In the genomic region with DNA sequence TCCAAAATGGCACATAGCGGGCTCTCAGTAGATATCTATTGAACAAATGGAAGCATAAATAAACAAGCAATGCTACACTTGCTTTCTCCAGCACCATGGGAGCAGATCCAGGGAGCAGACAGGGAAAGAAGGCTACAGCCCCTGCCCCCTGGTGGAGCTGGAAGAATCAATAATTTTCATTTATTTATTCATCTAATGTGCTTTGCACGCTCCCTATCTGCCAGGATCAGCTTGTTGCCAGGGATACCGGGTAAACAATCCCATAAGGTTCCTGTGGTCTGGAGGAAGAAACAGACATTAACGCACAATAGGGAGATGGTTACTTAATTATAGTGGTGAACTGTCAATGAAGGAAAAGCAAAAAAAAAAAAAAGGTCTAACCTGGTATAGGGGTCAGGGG, we compare ENCODE assay signal across 8 cellular contexts. TPM values are rescaled to one million over a fixed set of nuclear protein-coding genes. Genes with fewer than 3 reads are reported as not detected.
A peak's percentile ranks its signal among the peaks of the same experiment; 100 is the strongest.
DNase-seq lines count a peak whose midpoint lies in the region; ATAC-seq and TF ChIP-seq lines count a peak whose summit lies in the region.

No MANE protein-coding gene starts in this region.

- peak in 2 of 4 donors; percentile 20 to 59 for ATAC-seq in heart left ventricle

- no peak for TF ChIP-seq POLR2A in heart left ventricle (IDR thresholded peaks at IDR 0.05)

- peaks cover 0 to 11% (median 0%) of the 10 kb centered on the region in 12 donors for H3K4me1 ChIP-seq in heart left ventricle

- no peaks in the 10 kb centered on the region for H3K36me3 ChIP-seq in SK-N-MC (ENCODE audit: insufficient read depth, low read length)
- no peaks in the 10 kb centered on the region for H3K36me3 ChIP-seq in heart left ventricle

- DNase-seq in 8988T = peak; percentile 58
- peak; percentile 54 for DNase-seq in HT1080 (ENCODE audit: low read depth)
- DNase-seq in SK-N-MC (ENCODE audit: low read depth, low spot score) = peak; percentile 30
- peak in 2 of 5 donors; percentile 30 to 33 for DNase-seq in heart left ventricle
- no peak for DNase-seq in A172 (ENCODE audit: low spot score)
- DNase-seq in cortex of kidney (lab: John Stamatoyannopoulos, UW) = no peak
- no peak for DNase-seq in NCI-H1048 (lab: John Stamatoyannopoulos, UW)
- no peak for DNase-seq in occipital lobe (lab: John Stamatoyannopoulos, UW)

- no peaks in the 10 kb centered on the region for H3K27me3 ChIP-seq in heart left ventricle

- no peak overlapping the region for H3K9ac ChIP-seq in SK-N-MC (ENCODE audit: insufficient read length)

- intact Hi-C loops in heart left ventricle (cut with DNase I) = no loop called here

- no peak overlapping the region for H3K4me3 ChIP-seq in SK-N-MC
- H3K4me3 ChIP-seq in heart left ventricle = no peak overlapping the region

- WGBS in heart left ventricle, 4 donors = 52 to 66% (median 61%) methylated on average over 4 of the region's 4 CpGs

- H3K27ac ChIP-seq in SK-N-MC = no peak overlapping the region
- no peak overlapping the region for H3K27ac ChIP-seq in heart left ventricle

- peak; percentile 16 to 56 (median 34) for TF ChIP-seq CTCF in heart left ventricle (IDR thresholded peaks at IDR 0.05)

- no peaks in the 10 kb centered on the region for H3K9me3 ChIP-seq in SK-N-MC (ENCODE audit: low read depth, low read length)
- H3K9me3 ChIP-seq in heart left ventricle = peaks cover 0 to 2% (median 0%) of the 10 kb centered on the region in 12 donors

RNA-seq across cellular contexts. Expression of a gene that starts 40.1 kb away (rescaled TPM):
- total RNA-seq in HT1080 (2014; rRNA removed; shearing (Covaris generic)) = 12.9 and 22.5 TPM in 2 replicates
- 9.2 and 11.5 TPM in 2 replicates for polyA plus RNA-seq in HT1080 (2015; cell fraction: cytosol; rRNA removed)
- polyA plus RNA-seq in HT1080 (2015; cell fraction: nucleus; rRNA removed) = 51.1 and 54.5 TPM in 2 replicates
- 10 to 100 TPM; 53.2 to 84.5 (median 73.0) TPM for total RNA-seq in heart left ventricle
- polyA plus RNA-seq in heart left ventricle = 10 to 100 TPM; 16.0 to 22.7 TPM
- 36.6 and 40.6 TPM in 2 replicates for total RNA-seq in A172 (2014; rRNA removed; shearing (Covaris generic))
- total RNA-seq in occipital lobe = 215 TPM

RNA-seq across cellular contexts. Expression of a gene that starts 47.3 kb away (rescaled TPM):
- 104 and 135 TPM in 2 replicates for total RNA-seq in HT1080 (2014; rRNA removed; shearing (Covaris generic))
- polyA plus RNA-seq in HT1080 (2015; cell fraction: cytosol; rRNA removed) = 75.6 and 79.3 TPM in 2 replicates
- polyA plus RNA-seq in HT1080 (2015; cell fraction: nucleus; rRNA removed) = 103 and 108 TPM in 2 replicates
- total RNA-seq in heart left ventricle = 10 to 100 TPM; 19.1 to 41.3 (median 28.8) TPM
- polyA plus RNA-seq in heart left ventricle = 10 to 100 TPM; 24.6 to 38.5 TPM
- 83.4 and 147 TPM in 2 replicates for total RNA-seq in A172 (2014; rRNA removed; shearing (Covaris generic))
- 51.6 TPM for total RNA-seq in occipital lobe

Comparison
In these comparisons a context has a peak if more than half of its experiments do, and no peak if none do; other contexts are left out.
1. DNase-seq: peak in 8988T (single experiment), HT1080 (single experiment) and SK-N-MC (single experiment); none in A172 (single experiment), cortex of kidney (single experiment), NCI-H1048 (single experiment) and occipital lobe (single experiment).